17 cellular contexts compared by ENCODE assay signal in genomic region chr11:2299773-2300172, GRCh38. TPM values are rescaled to one million over a fixed set of nuclear protein-coding genes. Genes with fewer than 3 reads are reported as not detected.
DNase-seq lines count a peak whose midpoint lies in the region; TF ChIP-seq lines count a peak whose summit lies in the region.
"Had no signal": no experiment of that assay in that cellular context is flagged by ENCODE, and none has a peak within 500 bp of the region (broad histone marks: within the 10 kb centered on the region; RNA-seq: fewer than 3 reads in every experiment).

No MANE protein-coding gene starts in this region.

- no peak overlapping the region for H3K27ac Mint-ChIP-seq in activated CD4-positive, alpha-beta T cell treated with anti-CD3 and anti-CD28 coated beads, Interleukin-2, amount 10 ng/mL, durations not matched to agents 24 days and 14 days
- H3K27ac Mint-ChIP-seq: WTC11 had no signal

- peaks cover 50 to 57% of the 10 kb centered on the region in 2 experiments for H3K4me1 ChIP-seq in neutrophil (ENCODE audit: control insufficient read depth in 1 of 2, insufficient read depth in 1 of 2, low read depth in 1 of 2, low read length in 1 of 2)

- H3K36me3 ChIP-seq in H7 (replicated peaks; ENCODE audit: control insufficient read depth, insufficient read depth, low read length) (no peaks in the 10 kb centered on the region), neutrophil (peaks cover 41% of the 10 kb centered on the region)
- H3K36me3 ChIP-seq: esophagus squamous epithelium, MG63 had no signal

- peak overlapping the region; percentile 70 for H3K4me3 Mint-ChIP-seq in activated CD4-positive, alpha-beta T cell treated with anti-CD3 and anti-CD28 coated beads, Interleukin-2, amount 10 ng/mL, durations not matched to agents 24 days and 14 days
- H3K4me3 Mint-ChIP-seq: WTC11 had no signal

- no peak overlapping the region for H3K27ac ChIP-seq in coronary artery
- H3K27ac ChIP-seq in neutrophil: peak overlapping the region; percentile 97
- H3K27ac ChIP-seq: C4-2B had no signal

- H3K27me3 ChIP-seq in H7 (ENCODE audit: control insufficient read depth, insufficient read depth, low read length): no peaks in the 10 kb centered on the region
- no peaks in the 10 kb centered on the region for H3K27me3 ChIP-seq in neutrophil
- H3K27me3 ChIP-seq: MG63 had no signal

- no peak overlapping the region for H3K4me3 ChIP-seq in H7 (ENCODE audit: insufficient read depth, low read depth, low read length)
- H3K4me3 ChIP-seq in coronary artery: no peak overlapping the region
- H3K4me3 ChIP-seq in neutrophil (ENCODE audit: low read depth in 1 of 2, low read length in 1 of 2): peak overlapping the region; percentile 29 to 77
- H3K4me3 ChIP-seq: esophagus squamous epithelium, MG63 had no signal

- no peaks in the 10 kb centered on the region for H3K9me3 ChIP-seq in neutrophil
- H3K9me3 ChIP-seq: esophagus squamous epithelium, MG63 had no signal

- H3K36me3 Mint-ChIP-seq in activated CD4-positive, alpha-beta T cell treated with anti-CD3 and anti-CD28 coated beads, Interleukin-2, amount 10 ng/mL, durations not matched to agents 24 days and 14 days (ENCODE audit: low read depth): peaks cover 2% of the 10 kb centered on the region
- H3K36me3 Mint-ChIP-seq: WTC11 had no signal

- intact Hi-C loops in activated CD4-positive, alpha-beta T cell treated with anti-CD3 and anti-CD28 coated beads, Interleukin-2, amount 10 ng/mL, durations not matched to agents 24 days and 14 days (cut with micrococcal nuclease): loop anchor here (1.0 to 10.0 kb wide), 3 partner anchors 78 to 235 kb away; partner anchors contain the start of gene CD81

- no peaks in the 10 kb centered on the region for H3K9me3 Mint-ChIP-seq in activated CD4-positive, alpha-beta T cell treated with anti-CD3 and anti-CD28 coated beads, Interleukin-2, amount 10 ng/mL, durations not matched to agents 24 days and 14 days
- H3K9me3 Mint-ChIP-seq: WTC11 had no signal

- H3K27me3 Mint-ChIP-seq in activated CD4-positive, alpha-beta T cell treated with anti-CD3 and anti-CD28 coated beads, Interleukin-2, amount 10 ng/mL, durations not matched to agents 24 days and 14 days: peaks cover under 1% of the 10 kb centered on the region

- H3K4me1 Mint-ChIP-seq in activated CD4-positive, alpha-beta T cell treated with anti-CD3 and anti-CD28 coated beads, Interleukin-2, amount 10 ng/mL, durations not matched to agents 24 days and 14 days: peaks cover 22% of the 10 kb centered on the region
- H3K4me1 Mint-ChIP-seq: WTC11 had no signal

- no peak for DNase-seq in activated CD4-positive, alpha-beta T cell treated with anti-CD3 and anti-CD28 coated beads, Interleukin-2, amount 10 ng/mL, durations not matched to agents 24 days and 14 days
- DNase-seq in activated CD4-positive, alpha-beta T cell treated with anti-CD3 and anti-CD28 coated beads for 1 hour: no peak
- DNase-seq in H7 (peak; percentile 43), coronary artery (ENCODE audit: low spot score) (peak; percentile 55), D341Med (ENCODE audit: low spot score) (no peak), RPMI8226 (no peak), inferior parietal cortex (ENCODE audit: extremely low spot score) (no peak)
- DNase-seq: EL, esophagus squamous epithelium, MG63 had no signal

- TF ChIP-seq CTCF in coronary artery (IDR thresholded peaks at IDR 0.05) (no peak), neutrophil (IDR thresholded peaks at IDR 0.05) (no peak)

RNA-seq across cellular contexts. Expression of gene C11orf21, which starts 1.9 kb away (rescaled TPM):
- total RNA-seq in activated CD4-positive, alpha-beta T cell treated with anti-CD3 and anti-CD28 coated beads, Interleukin-2, amount 10 ng/mL, durations not matched to agents 24 days and 14 days: 2.4 and 2.6 TPM in 2 replicates
- total RNA-seq in H7 (2014; rRNA removed; shearing (Covaris generic)): not detected in 2 replicates
- total RNA-seq: bronchial epithelial cell, glomerular endothelial cell, HepG2, NCI-H460 had no signal

RNA-seq across cellular contexts. Expression of gene TSPAN32, which starts 2.0 kb away (rescaled TPM):
- 2.4 and 2.6 TPM in 2 replicates for total RNA-seq in activated CD4-positive, alpha-beta T cell treated with anti-CD3 and anti-CD28 coated beads, Interleukin-2, amount 10 ng/mL, durations not matched to agents 24 days and 14 days
- total RNA-seq in H7 (2014; rRNA removed; shearing (Covaris generic)): not detected in 2 replicates
- total RNA-seq: bronchial epithelial cell, glomerular endothelial cell, NCI-H460, WTC11 had no signal

RNA-seq across cellular contexts. Expression of gene ASCL2, which starts 29.4 kb away (rescaled TPM):
- 0.62 and 0.96 TPM in 2 replicates for total RNA-seq in activated CD4-positive, alpha-beta T cell treated with anti-CD3 and anti-CD28 coated beads, Interleukin-2, amount 10 ng/mL, durations not matched to agents 24 days and 14 days
- 0.44 and 0.55 TPM in 2 replicates for total RNA-seq in H7 (2014; rRNA removed; shearing (Covaris generic))
- total RNA-seq: glomerular endothelial cell, NCI-H460 had no signal

Comparison
In these comparisons a context has a peak if more than half of its experiments do, and no peak if none do; other contexts are left out.
1. DNase-seq: peak in H7 (single experiment) and coronary artery (single experiment); none in activated CD4-positive, alpha-beta T cell treated with anti-CD3 and anti-CD28 coated beads, Interleukin-2, amount 10 ng/mL, durations not matched to agents 24 days and 14 days (single experiment), activated CD4-positive, alpha-beta T cell treated with anti-CD3 and anti-CD28 coated beads for 1 hour (single experiment), D341Med (single experiment), RPMI8226 (single experiment) and inferior parietal cortex (single experiment).
2. H3K4me3 ChIP-seq: peak in neutrophil (2 of 2); none in H7 (single experiment) and coronary artery (single experiment).